ENCODE assay signal across 8 cellular contexts in the genomic region with DNA sequence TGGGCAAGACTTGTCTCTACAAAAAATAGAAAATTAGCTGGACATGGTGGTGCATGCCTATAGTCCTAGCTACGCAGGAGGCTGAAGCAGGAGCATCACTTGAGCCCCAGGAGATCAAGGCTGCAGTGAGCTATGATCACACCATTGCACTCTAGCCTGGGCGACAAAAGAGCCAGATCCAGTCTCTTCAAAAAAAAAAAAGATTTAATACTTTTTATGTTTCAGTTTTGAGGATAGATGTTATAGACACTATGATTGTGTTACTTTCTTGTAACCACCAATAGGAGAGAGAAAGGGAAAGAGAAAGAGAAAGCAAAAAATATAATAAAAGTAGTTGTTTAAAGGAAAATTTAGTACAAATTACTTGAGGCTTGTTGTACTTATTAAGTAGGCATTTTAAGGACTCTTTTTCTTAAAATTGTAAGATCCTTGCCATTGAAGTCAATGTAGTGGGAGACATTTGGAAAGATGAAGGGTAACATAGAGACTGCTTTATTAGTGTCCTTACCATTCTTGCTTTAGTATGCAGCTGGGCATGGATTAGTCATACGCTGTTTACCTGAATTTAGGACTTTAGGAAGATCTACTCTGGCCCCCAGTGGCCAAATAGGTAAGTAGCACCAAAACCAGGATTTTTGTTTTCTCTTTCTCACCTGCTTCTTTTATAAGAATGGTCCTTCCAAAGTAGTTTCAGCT. TPM values are rescaled to one million over a fixed set of nuclear protein-coding genes. Genes with fewer than 3 reads are reported as not detected.
DNase-seq lines count a peak whose midpoint lies in the region; ATAC-seq, FAIRE-seq and TF ChIP-seq lines count a peak whose summit lies in the region.

No MANE protein-coding gene starts in this region.

- H3K4me1 ChIP-seq in A549 = no peaks in the 10 kb centered on the region
- H3K4me1 ChIP-seq in PC-9 (replicated peaks; ENCODE audit: insufficient read depth) = peaks cover 4% of the 10 kb centered on the region; the same call in 1 of the 2 replicates
- no peaks in the 10 kb centered on the region for H3K4me1 ChIP-seq in K562 (replicated peaks in 1 of 2; ENCODE audit: control insufficient read depth in 2 of 2, insufficient read depth in 2 of 2, low read length in 2 of 2)
- H3K4me1 ChIP-seq in stomach = peaks cover 0 to 9% (median 0%) of the 10 kb centered on the region in 4 donors

- H3K36me3 ChIP-seq in H7 (replicated peaks; ENCODE audit: control insufficient read depth, insufficient read depth, low read length) (no peaks in the 10 kb centered on the region), PC-9 (ENCODE audit: low read depth) (0 out of 2 replicates have a peak, but pooled peaks cover 4% of the 10 kb centered on the region), K562 (ENCODE audit: control insufficient read depth, insufficient read depth, low read length) (no peaks in the 10 kb centered on the region), kidney epithelial cell (ENCODE audit: control insufficient read depth, insufficient read depth, low read length) (no peaks in the 10 kb centered on the region), stomach (peaks cover 0 to 4% (median 0%) of the 10 kb centered on the region in 4 donors)

- H3K9me1 ChIP-seq in K562 (ENCODE audit: control insufficient read depth, insufficient read depth, low read length) = no peaks in the 10 kb centered on the region

- no peak overlapping the region for H3K4me3 ChIP-seq in A549
- no peak overlapping the region for H3K4me3 ChIP-seq in H7 (ENCODE audit: insufficient read depth, low read depth, low read length)
- H3K4me3 ChIP-seq in PC-9 = no peak overlapping the region
- no peak overlapping the region for H3K4me3 ChIP-seq in K562
- H3K4me3 ChIP-seq in kidney epithelial cell (ENCODE audit: low read depth, low read length) = no peak overlapping the region
- H3K4me3 ChIP-seq in stomach = no peak overlapping the region

- peak; percentile 80 for TF ChIP-seq CTCF in A549 (IDR thresholded peaks at IDR 0.05)
- TF ChIP-seq CTCF in PC-9 (conservative IDR thresholded peaks at IDR 0.05) = peak; percentile 84
- peak; percentile 51 to 71 (median 58) for TF ChIP-seq CTCF in K562 (IDR thresholded peaks at IDR 0.05 in 2 of 3, conservative IDR thresholded peaks at IDR 0.05 in 1 of 3; ENCODE audit: insufficient read depth in 2 of 3, low read depth in 1 of 3, low read length in 3 of 3)
- TF ChIP-seq CTCF in kidney epithelial cell (IDR thresholded peaks at IDR 0.05; ENCODE audit: insufficient read depth, low read length, poor library complexity, severe bottlenecking) = peak; percentile 68
- TF ChIP-seq CTCF in stomach (IDR thresholded peaks at IDR 0.05) = peak in 5 of 7 experiments; percentile 38 to 87 (median 57)

- H3F3A ChIP-seq in PC-9 (ENCODE audit: insufficient read depth, low read depth) = no peaks in the 10 kb centered on the region

- no peaks in the 10 kb centered on the region for H3K9me2 ChIP-seq in PC-9 (ENCODE audit: insufficient read depth)

- intact Hi-C loops in PC-9 (cut with micrococcal nuclease; ENCODE audit: unreplicated experiment) = loop anchor here (1.0 to 5.0 kb wide), 5 partner anchors 68 to 860 kb away; partner anchors contain the start of gene GRAMD1C
- intact Hi-C loops in K562 (cut with micrococcal nuclease) = loop anchor here (1.0 kb wide), 2 partner anchors 74 to 176 kb away; partner anchors contain the start of gene GRAMD1C
- intact Hi-C loops in stomach (cut with DNase I; ENCODE audit: low total_unique reads) = loop anchor here (10.0 kb wide), 1 partner anchor 68 kb away; no protein-coding TSS in a partner anchor

- no peak overlapping the region for H3K27ac ChIP-seq in A549
- H3K27ac ChIP-seq in PC-9 = no peak overlapping the region
- no peak overlapping the region for H3K27ac ChIP-seq in K562 (ENCODE audit: extremely low read depth, low read depth, low read length)
- H3K27ac ChIP-seq in stomach = peak overlapping the region in 1 of 5 donors; percentile 30

- 41% methylated on average over 3 of the region's 3 CpGs for WGBS in A549 (ENCODE audit: missing lambda C conversion rate)
- WGBS in K562 (ENCODE audit: insufficient coverage, low coverage, missing lambda C conversion rate) = 0% methylated on average over 3 of the region's 3 CpGs
- WGBS in stomach, 5 donors = 52 to 64% (median 58%) methylated on average over 3 of the region's 3 CpGs

- DNase-seq in A549 (ENCODE audit: low read depth in 1 of 2, low spot score in 1 of 2) (peak; percentile 24 to 78), GM04504 (ENCODE audit: low read depth) (peak; percentile 33), H7 (peak; percentile 41), KG1 (lab: John Stamatoyannopoulos, UW) (peak; percentile 32), PC-9 (peak; percentile 48 to 77), K562 (ENCODE audit: extremely low read depth in 1 of 4, low spot score in 3 of 4) (peak; percentile 14 to 55 (median 20)), kidney epithelial cell (ENCODE audit: low read depth) (peak; percentile 53), stomach (peak; percentile 39)

- no peak overlapping the region for H2AFZ ChIP-seq in PC-9
- no peak overlapping the region for H2AFZ ChIP-seq in K562 (ENCODE audit: low read depth, low read length)

- H3K27me3 ChIP-seq in H7 (ENCODE audit: control insufficient read depth, insufficient read depth, low read length) (no peaks in the 10 kb centered on the region), PC-9 (ENCODE audit: insufficient read depth, low read depth) (no peaks in the 10 kb centered on the region), K562 (ENCODE audit: control insufficient read depth in 2 of 2, insufficient read depth in 2 of 2, low read length in 2 of 2) (no peaks in the 10 kb centered on the region), kidney epithelial cell (ENCODE audit: control insufficient read depth, insufficient read depth, low read length) (no peaks in the 10 kb centered on the region), stomach (no peaks in the 10 kb centered on the region)

- in situ Hi-C loops in K562 (cut with MboI) = loop anchor here (10.0 kb wide), 1 partner anchor 68 kb away; no protein-coding TSS in a partner anchor

- H3K79me2 ChIP-seq in PC-9 (ENCODE audit: low read depth) (no peaks in the 10 kb centered on the region), K562 (ENCODE audit: control insufficient read depth, insufficient read depth, low read length) (no peaks in the 10 kb centered on the region)

- no TSS peak for BruUV-seq in PC-9 (replicated peaks; lab: Mats Ljungman, UMichigan)
- BruUV-seq in K562 (replicated peaks; lab: Mats Ljungman, UMichigan) = no TSS peak

- H3K9ac ChIP-seq in K562 (ENCODE audit: insufficient read depth in 1 of 2, low read depth in 2 of 2, low read length in 2 of 2) = no peak overlapping the region

- POLR2A ChIA-PET in A549 (lab: Yijun Ruan, JAX) (no interaction called here), PC-9 (lab: Charles Lee; ENCODE audit: unreplicated experiment) (interaction anchor here (0.7 kb wide), 1 partner anchor 166 kb away, joined by 5 read pairs; the partner anchor contains the start of gene ATP6V1A), K562 (lab: Yijun Ruan, JAX) (interaction anchor here (0.5 kb wide), 1 partner anchor 1570 kb away, joined by 4 read pairs; no protein-coding TSS in a partner anchor)

- TF ChIP-seq RAD21 in A549 (conservative IDR thresholded peaks at IDR 0.05 in 1 of 2, IDR thresholded peaks at IDR 0.05 in 1 of 2) = peak; percentile 86 to 87
- peak; percentile 32 to 73; a peak in 3 of 4 replicates for TF ChIP-seq RAD21 in K562 (CRISPR knock-in tag; conservative IDR thresholded peaks at IDR 0.05 in 1 of 2, IDR thresholded peaks at IDR 0.05 in 1 of 2)

- CTCF ChIA-PET in A549 (lab: Yijun Ruan, JAX) = interaction anchor here (0.6 to 2.2 kb wide), 19 partner anchors 11 to 176 kb away, joined by 3 to 34 read pairs (median 5); partner anchors contain the start of genes ATP6V1A and GRAMD1C
- CTCF ChIA-PET in PC-9 (lab: Charles Lee) = interaction anchor here (0.6 to 2.1 kb wide), 4 partner anchors 68 to 335 kb away, joined by 4 to 18 read pairs (median 9); partner anchors contain the start of gene GRAMD1C
- CTCF ChIA-PET in K562 (lab: Yijun Ruan, JAX; ENCODE audit: low intra/inter-chr PET ratio) = interaction anchor here (1.2 to 1.5 kb wide), 2 partner anchors 75 to 176 kb away, joined by 4 to 9 read pairs; no protein-coding TSS in a partner anchor

- H3K4me2 ChIP-seq in A549 = peak overlapping the region; percentile 22; the same call in 1 of the 3 replicates
- H3K4me2 ChIP-seq in PC-9 = peak overlapping the region; percentile 20
- no peak overlapping the region for H3K4me2 ChIP-seq in K562 (ENCODE audit: insufficient read depth, low read length)

- ATAC-seq in A549 = peak; percentile 91 to 94
- peak; percentile 84 for ATAC-seq in K562

- TF ChIP-seq POLR2A in A549 (IDR thresholded peaks at IDR 0.05; ENCODE audit: low read length) = no peak
- no peak for TF ChIP-seq POLR2A in K562 (conservative IDR thresholded peaks at IDR 0.05)
- no peak for TF ChIP-seq POLR2A in stomach (IDR thresholded peaks at IDR 0.05)

- no peaks in the 10 kb centered on the region for H4K20me1 ChIP-seq in PC-9 (ENCODE audit: insufficient read depth)
- no peaks in the 10 kb centered on the region for H4K20me1 ChIP-seq in K562 (replicated peaks; ENCODE audit: control insufficient read depth, insufficient read depth, low read length)

- no peaks in the 10 kb centered on the region for H3K9me3 ChIP-seq in A549
- H3K9me3 ChIP-seq in PC-9 (ENCODE audit: insufficient read depth, low read depth) = no peaks in the 10 kb centered on the region
- H3K9me3 ChIP-seq in K562 (replicated peaks; ENCODE audit: control insufficient read depth, insufficient read depth, low read depth, low read length) = no peaks in the 10 kb centered on the region
- no peaks in the 10 kb centered on the region for H3K9me3 ChIP-seq in stomach

- TF ChIP-seq EP300 in A549 (IDR thresholded peaks at IDR 0.05) = no peak
- TF ChIP-seq EP300 in K562 (IDR thresholded peaks at IDR 0.05; ENCODE audit: low read length) = no peak
- TF ChIP-seq EP300 in stomach (IDR thresholded peaks at IDR 0.05) = no peak

- FAIRE-seq in A549 (lab: Jason Lieb, UNC) (no peak), K562 (lab: Jason Lieb, UNC) (peak; percentile 35)

RNA-seq across cellular contexts. Expression of gene ZDHHC23, which starts 35.1 kb away (rescaled TPM):
- 4.0 and 5.8 TPM in 2 replicates for polyA plus RNA-seq in A549 (2011; rRNA removed)
- 1.5 and 1.9 TPM in 2 replicates for polyA plus RNA-seq in A549 (2012; cell fraction: cytosol; rRNA removed)
- 2.5 and 4.1 TPM in 2 replicates for polyA plus RNA-seq in A549 (2012; cell fraction: nucleus; rRNA removed)
- polyA plus RNA-seq in A549 (2017; fragmentation: RNase III; extraction: RNeasy Plus Mini Kit Qiagen cat#74134 plus additional on column Dnase treatment) = 2.8 to 3.6 TPM (median 3.1 TPM) in 3 replicates
- 7.2 and 7.4 TPM in 2 replicates for polyA minus RNA-seq in A549 (2011; rRNA and poly(A)+ RNA removed)
- total RNA-seq in H7 (2014; rRNA removed; shearing (Covaris generic)) = 4.4 and 6.4 TPM in 2 replicates
- total RNA-seq in PC-9 (2021) = 17.5 and 20.9 TPM in 2 replicates
- total RNA-seq in K562 (2011; cell fraction: chromatin; rRNA removed; ENCODE audit: low replicate concordance) = 5.2 and 5.8 TPM in 2 replicates
- total RNA-seq in K562 (2011; cell fraction: nucleolus; rRNA removed) = 1.8 and 2.2 TPM in 2 replicates
- 3.1 and 4.7 TPM in 2 replicates for total RNA-seq in K562 (2011; cell fraction: nucleoplasm; rRNA removed)
- 0.27 and 1.0 TPM in 2 replicates for total RNA-seq in K562 (2014; rRNA removed)
- total RNA-seq in K562 (2014; rRNA removed; fragmentation: Illumina TruSeq; extraction: Trizol) = 0.55 and 1.5 TPM in 2 replicates
- total RNA-seq in K562 (2015; rRNA removed; fragmentation: Illumina TruSeq; extraction: Trizol) = 0.40 and 0.41 TPM in 2 replicates
- 1.1 and 1.6 TPM in 2 replicates for total RNA-seq in K562 (2021)
- polyA plus RNA-seq in K562 (2011; rRNA removed) = 0.60 and 2.7 TPM in 2 replicates
- polyA plus RNA-seq in K562 (2011; cell fraction: cytosol; rRNA removed) = 0.50 and 0.61 TPM in 2 replicates
- polyA plus RNA-seq in K562 (2011; cell fraction: nucleus; rRNA removed) = 2.2 and 5.6 TPM in 2 replicates
- 0.47 and 0.72 TPM in 2 replicates for polyA plus RNA-seq in K562 (2012)
- 0.82 and 0.97 TPM in 2 replicates for polyA plus RNA-seq in K562 (2014; fragmentation: Illumina TruSeq; extraction: Trizol)
- under 1 TPM; 0.22 to 0.25 TPM for polyA plus RNA-seq in K562 (2014; fragmentation: Nextera tagmentation; extraction: Ambion mirVana)
- polyA plus RNA-seq in K562 (2014; rRNA removed) = 1.0 TPM in 2 replicates
- 1.2 and 2.7 TPM in 2 replicates for polyA minus RNA-seq in K562 (2011; rRNA and poly(A)+ RNA removed)
- 0.27 and 0.57 TPM in 2 replicates for polyA minus RNA-seq in K562 (2011; cell fraction: cytosol; rRNA and poly(A)+ RNA removed)
- polyA minus RNA-seq in K562 (2011; cell fraction: nucleus; rRNA and poly(A)+ RNA removed) = 1.3 and 2.7 TPM in 2 replicates
- 4.7 and 8.4 TPM in 2 replicates for total RNA-seq in kidney epithelial cell
- total RNA-seq in stomach = 10 to 100 TPM; 10.5 to 93.9 (median 23.8) TPM
- polyA plus RNA-seq in stomach = 1 to 10 TPM; 1.7 to 2.3 (median 1.7) TPM

Comparison
In these comparisons a context has a peak if more than half of its experiments do, and no peak if none do; other contexts are left out.
1. Of the 35 proteins assayed by ChIP-seq in both K562 and A549: peak only in K562: none; only in A549: none; in both: CTCF, RAD21 and SMC3; in neither: 32.